ENCODE assay signal across 8 cellular contexts in genomic region chr4:120921456-120922389, GRCh38. TPM values are rescaled to one million over a fixed set of nuclear protein-coding genes. Genes with fewer than 3 reads are reported as not detected.
DNase-seq lines count a peak whose midpoint lies in the region; ATAC-seq and TF ChIP-seq lines count a peak whose summit lies in the region.

No MANE protein-coding gene starts in this region.

- H3K4me1 ChIP-seq in mesenchymal stem cell (ENCODE audit: control insufficient read depth, insufficient read depth, low read depth, low read length): no peaks in the 10 kb centered on the region

- H3K27me3 Mint-ChIP-seq in Calu3 (ENCODE audit: unreplicated experiment): no peaks in the 10 kb centered on the region

- WGBS in mesenchymal stem cell: 1% methylated on average over 32 of the region's 53 CpGs

- no peak for ATAC-seq in HG03442 (IDR thresholded peaks at IDR 0.05; ENCODE audit: unreplicated experiment)

- peak overlapping the region; percentile 59 for H2BK5ac ChIP-seq in mesenchymal stem cell (ENCODE audit: low read depth, low read length, poor library complexity, severe bottlenecking)

- H2BK15ac ChIP-seq in mesenchymal stem cell (ENCODE audit: low read depth, poor library complexity, severe bottlenecking): peak overlapping the region; percentile 100

- H3K4ac ChIP-seq in mesenchymal stem cell (ENCODE audit: low read depth in 1 of 2, low read length in 2 of 2): peak overlapping the region; percentile 71 to 98

- no peaks in the 10 kb centered on the region for H3K27me3 ChIP-seq in mesenchymal stem cell (ENCODE audit: control insufficient read depth in 1 of 2, insufficient read depth in 1 of 2, low read length in 2 of 2)

- peak overlapping the region; percentile 92 for H2BK120ac ChIP-seq in mesenchymal stem cell (ENCODE audit: low read depth, low read length)

- H2AK5ac ChIP-seq in mesenchymal stem cell (ENCODE audit: low read length, severe bottlenecking): no peak overlapping the region

- H3K9me3 ChIP-seq in mesenchymal stem cell (ENCODE audit: control insufficient read depth, low read length): no peaks in the 10 kb centered on the region

- peak overlapping the region; percentile 91 for H2AFZ ChIP-seq in mesenchymal stem cell (ENCODE audit: low read depth, low read length)

- intact Hi-C loops in Calu3 (cut with micrococcal nuclease; ENCODE audit: unreplicated experiment): loop anchor here (5.0 kb wide), 1 partner anchor 204 kb away; no protein-coding TSS in a partner anchor

- H4K91ac ChIP-seq in mesenchymal stem cell (ENCODE audit: low read length): peak overlapping the region; percentile 91

- DNase-seq in Calu3 (peak; percentile 43), M059J (ENCODE audit: low read depth) (peak; percentile 64), epithelial cell of prostate (ENCODE audit: low read depth, low spot score) (no peak), mesenchymal stem cell (peak; percentile 76), SHP77 treated with DMSO at 0.1 percent for 48 hours (lab: John Stamatoyannopoulos, UW) (no peak)
- DNase-seq in activated CD8-positive, alpha-beta memory T cell treated with anti-CD3 and anti-CD28 coated beads, Interleukin-2, amount 50 U/mL, for 4 hours: peak; percentile 58
- DNase-seq in stimulated activated CD4-positive, alpha-beta T cell treated with anti-CD3 and anti-CD28 coated beads, Interleukin-4, amount 100 ng/mL, for 48 hours (ENCODE audit: low read depth in 2 of 2): peak; percentile 21 to 28

- CTCF ChIA-PET in Calu3 (lab: Charles Lee): no interaction called here

- H3K4me1 Mint-ChIP-seq in Calu3 (ENCODE audit: low read depth, unreplicated experiment): peaks cover 4% of the 10 kb centered on the region

- peaks cover 16% of the 10 kb centered on the region for H3K36me3 Mint-ChIP-seq in Calu3 (ENCODE audit: insufficient read depth, unreplicated experiment)

- peak overlapping the region; percentile 86 to 87 for H3K4me3 ChIP-seq in mesenchymal stem cell (ENCODE audit: insufficient read depth in 1 of 2, low read depth in 1 of 2, low read length in 2 of 2)

- peak overlapping the region in 1 of 2 experiments; percentile 83 for H2BK12ac ChIP-seq in mesenchymal stem cell (ENCODE audit: low read length in 2 of 2)

- H3K14ac ChIP-seq in mesenchymal stem cell (ENCODE audit: low read length in 2 of 2): peak overlapping the region in 1 of 2 experiments; percentile 18

- H3K9ac ChIP-seq in mesenchymal stem cell (ENCODE audit: low read length): peak overlapping the region; percentile 96

- H3K23ac ChIP-seq in mesenchymal stem cell (ENCODE audit: low read length in 2 of 2): peak overlapping the region in 1 of 2 experiments; percentile 82

- H3K36me3 ChIP-seq in mesenchymal stem cell (ENCODE audit: control insufficient read depth in 1 of 2, insufficient read depth in 2 of 2, low read depth in 1 of 2, low read length in 2 of 2): no peaks in the 10 kb centered on the region

- BruUV-seq in Calu3 (replicated peaks; lab: Mats Ljungman, UMichigan): TSS peak; percentile 51

- H3K27ac Mint-ChIP-seq in Calu3 (ENCODE audit: unreplicated experiment): peak overlapping the region; percentile 62

- H3K4me3 Mint-ChIP-seq in Calu3 (ENCODE audit: low read depth, unreplicated experiment): peak overlapping the region; percentile 85

- H3K27ac ChIP-seq in epithelial cell of prostate (peak overlapping the region; percentile 83), mesenchymal stem cell (ENCODE audit: low read length, poor library complexity, severe bottlenecking) (peak overlapping the region; percentile 74)

- peak overlapping the region; percentile 98 for H4K8ac ChIP-seq in mesenchymal stem cell (ENCODE audit: low read length)

- TF ChIP-seq CTCF in Calu3 (IDR thresholded peaks at IDR 0.05; ENCODE audit: unreplicated experiment): no peak

- H3K18ac ChIP-seq in mesenchymal stem cell (ENCODE audit: low read depth in 1 of 2, low read length in 2 of 2): peak overlapping the region; percentile 70 to 80

- peaks cover 14% of the 10 kb centered on the region for H3K79me1 ChIP-seq in mesenchymal stem cell (replicated peaks; ENCODE audit: low read length, poor library complexity, severe bottlenecking)

- peak overlapping the region; percentile 83 for H3K4me2 ChIP-seq in mesenchymal stem cell (ENCODE audit: low read length, poor library complexity, severe bottlenecking)

- no peaks in the 10 kb centered on the region for H3K9me3 Mint-ChIP-seq in Calu3 (ENCODE audit: low read depth, unreplicated experiment)

RNA-seq across cellular contexts. Expression of gene PRDM5, which starts 0.8 kb away (rescaled TPM):
- 8.3 and 8.7 TPM in 2 replicates for total RNA-seq in Calu3 (2022)
- 6.4 and 8.6 TPM in 2 replicates for total RNA-seq in M059J (2014; rRNA removed; shearing (Covaris generic))
- 3.0 TPM for polyA plus RNA-seq in mesenchymal stem cell (2013, experiment 1 of 2)
- polyA plus RNA-seq in mesenchymal stem cell (2013, experiment 2 of 2): 2.8 TPM

Comparison
In these comparisons a context has a peak if more than half of its experiments do, and no peak if none do; other contexts are left out.
1. DNase-seq: peak in Calu3 (single experiment), M059J (single experiment), activated CD8-positive, alpha-beta memory T cell treated with anti-CD3 and anti-CD28 coated beads, Interleukin-2, amount 50 U/mL, for 4 hours (single experiment), mesenchymal stem cell (single experiment) and stimulated activated CD4-positive, alpha-beta T cell treated with anti-CD3 and anti-CD28 coated beads, Interleukin-4, amount 100 ng/mL, for 48 hours (2 of 2); none in epithelial cell of prostate (single experiment) and SHP77 treated with DMSO at 0.1 percent for 48 hours (single experiment).